ENCODE assay signal across 1 cellular context in genomic region chr7:100101016-100101862, GRCh38.
TF ChIP-seq lines count a peak whose summit lies in the region.

A gene with protein sequence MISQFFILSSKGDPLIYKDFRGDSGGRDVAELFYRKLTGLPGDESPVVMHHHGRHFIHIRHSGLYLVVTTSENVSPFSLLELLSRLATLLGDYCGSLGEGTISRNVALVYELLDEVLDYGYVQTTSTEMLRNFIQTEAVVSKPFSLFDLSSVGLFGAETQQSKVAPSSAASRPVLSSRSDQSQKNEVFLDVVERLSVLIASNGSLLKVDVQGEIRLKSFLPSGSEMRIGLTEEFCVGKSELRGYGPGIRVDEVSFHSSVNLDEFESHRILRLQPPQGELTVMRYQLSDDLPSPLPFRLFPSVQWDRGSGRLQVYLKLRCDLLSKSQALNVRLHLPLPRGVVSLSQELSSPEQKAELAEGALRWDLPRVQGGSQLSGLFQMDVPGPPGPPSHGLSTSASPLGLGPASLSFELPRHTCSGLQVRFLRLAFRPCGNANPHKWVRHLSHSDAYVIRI (plus strand): TSS chr7:100101643. CDS start chr7:100101715, 72 bp downstream.
Gene MCM7 (minus strand): TSS chr7:100101397. CDS start chr7:100101294, 103 bp downstream.

TF ChIP-seq in HEK293, 187 proteins besides CTCF, POLR2A, EP300 and RAD21 (continued from another document and continues in another):
- TF ChIP-seq INSM2 (tag by site-specific recombination; IDR thresholded peaks at IDR 0.05) (peak; percentile 45; the same call in 1 of the 2 replicates), KLF17 (tag by site-specific recombination; IDR thresholded peaks at IDR 0.05) (0 out of 2 replicates have a peak, but pooled peaks have one; percentile 57), SP3 (tag by site-specific recombination; IDR thresholded peaks at IDR 0.05) (peak; percentile 62), WT1 (tag by site-specific recombination; IDR thresholded peaks at IDR 0.05) (peak; percentile 59; the same call in 1 of the 2 replicates), ZNF202 (tag by site-specific recombination; IDR thresholded peaks at IDR 0.05; ENCODE audit: borderline replicate concordance) (no peak), SCRT1 (tag by site-specific recombination; IDR thresholded peaks at IDR 0.05; ENCODE audit: borderline replicate concordance) (peak; percentile 98), FEZF1 (tag by site-specific recombination; IDR thresholded peaks at IDR 0.05) (peak; percentile 14; the same call in 1 of the 2 replicates), KLF1 (tag by site-specific recombination; IDR thresholded peaks at IDR 0.05) (peak; percentile 7; the same call in 1 of the 2 replicates), REPIN1 (tag by site-specific recombination; IDR thresholded peaks at IDR 0.05; ENCODE audit: low read depth) (0 out of 2 replicates have a peak, but pooled peaks have one; percentile 18), GLIS1 (tag by site-specific recombination; IDR thresholded peaks at IDR 0.05) (no peak), RBAK (tag by site-specific recombination; IDR thresholded peaks at IDR 0.05) (no peak), ZNF221 (tag by site-specific recombination; IDR thresholded peaks at IDR 0.05; ENCODE audit: borderline replicate concordance) (no peak), ZBTB7A (tag by site-specific recombination; IDR thresholded peaks at IDR 0.05; ENCODE audit: low read depth) (peak; percentile 49; the same call in 1 of the 2 replicates), ZNF639 (tag by site-specific recombination; IDR thresholded peaks at IDR 0.05) (0 out of 2 replicates have a peak, but pooled peaks have one; percentile 46), ZNF10 (tag by site-specific recombination; IDR thresholded peaks at IDR 0.05) (peak; percentile 7; the same call in 1 of the 2 replicates), ZIC2 (tag by site-specific recombination; IDR thresholded peaks at IDR 0.05) (0 out of 2 replicates have a peak, but pooled peaks have one; percentile 7), ZNF174 (tag by site-specific recombination; IDR thresholded peaks at IDR 0.05) (no peak), GLIS2 (tag by site-specific recombination; IDR thresholded peaks at IDR 0.05) (peak; percentile 55), MYNN (tag by site-specific recombination; IDR thresholded peaks at IDR 0.05; ENCODE audit: borderline replicate concordance) (no peak), ZNF530 (tag by site-specific recombination; IDR thresholded peaks at IDR 0.05; ENCODE audit: low read depth) (no peak), ZNF394 (tag by site-specific recombination; IDR thresholded peaks at IDR 0.05; ENCODE audit: borderline replicate concordance) (peak; percentile 50; the same call in 1 of the 2 replicates), BCL11A (tag by site-specific recombination; IDR thresholded peaks at IDR 0.05; ENCODE audit: low read depth) (peak; percentile 88; the same call in 1 of the 2 replicates), KLF7 (tag by site-specific recombination; IDR thresholded peaks at IDR 0.05; ENCODE audit: borderline replicate concordance) (peak; percentile 23; the same call in 1 of the 2 replicates), ZEB2 (tag by site-specific recombination; IDR thresholded peaks at IDR 0.05) (peak; percentile 67), SP2 (tag by site-specific recombination; IDR thresholded peaks at IDR 0.05) (peak; percentile 98), ZNF600 (tag by site-specific recombination; IDR thresholded peaks at IDR 0.05) (no peak), TRIM28 (IDR thresholded peaks at IDR 0.05; ENCODE audit: borderline replicate concordance, low read length) (no peak), KLF8 (tag by site-specific recombination; IDR thresholded peaks at IDR 0.05) (peak; percentile 83), GLI2 (tag by site-specific recombination; IDR thresholded peaks at IDR 0.05; ENCODE audit: borderline replicate concordance, low read depth) (no peak), ZNF521 (tag by site-specific recombination; IDR thresholded peaks at IDR 0.05) (no peak), ZNF76 (tag by site-specific recombination; IDR thresholded peaks at IDR 0.05; ENCODE audit: borderline replicate concordance, low read depth) (peak; percentile 73), ZNF2 (tag by site-specific recombination; IDR thresholded peaks at IDR 0.05) (peak; percentile 14; the same call in 1 of the 2 replicates), ZNF768 (tag by site-specific recombination; IDR thresholded peaks at IDR 0.05) (no peak), ZFP37 (tag by site-specific recombination; IDR thresholded peaks at IDR 0.05) (peak; percentile 87; the same call in 1 of the 2 replicates), ZNF214 (tag by site-specific recombination; IDR thresholded peaks at IDR 0.05; ENCODE audit: borderline replicate concordance) (no peak), ZNF292 (tag by site-specific recombination; IDR thresholded peaks at IDR 0.05; ENCODE audit: borderline replicate concordance, low read depth) (no peak)
- TF ChIP-seq, protein P1, sequence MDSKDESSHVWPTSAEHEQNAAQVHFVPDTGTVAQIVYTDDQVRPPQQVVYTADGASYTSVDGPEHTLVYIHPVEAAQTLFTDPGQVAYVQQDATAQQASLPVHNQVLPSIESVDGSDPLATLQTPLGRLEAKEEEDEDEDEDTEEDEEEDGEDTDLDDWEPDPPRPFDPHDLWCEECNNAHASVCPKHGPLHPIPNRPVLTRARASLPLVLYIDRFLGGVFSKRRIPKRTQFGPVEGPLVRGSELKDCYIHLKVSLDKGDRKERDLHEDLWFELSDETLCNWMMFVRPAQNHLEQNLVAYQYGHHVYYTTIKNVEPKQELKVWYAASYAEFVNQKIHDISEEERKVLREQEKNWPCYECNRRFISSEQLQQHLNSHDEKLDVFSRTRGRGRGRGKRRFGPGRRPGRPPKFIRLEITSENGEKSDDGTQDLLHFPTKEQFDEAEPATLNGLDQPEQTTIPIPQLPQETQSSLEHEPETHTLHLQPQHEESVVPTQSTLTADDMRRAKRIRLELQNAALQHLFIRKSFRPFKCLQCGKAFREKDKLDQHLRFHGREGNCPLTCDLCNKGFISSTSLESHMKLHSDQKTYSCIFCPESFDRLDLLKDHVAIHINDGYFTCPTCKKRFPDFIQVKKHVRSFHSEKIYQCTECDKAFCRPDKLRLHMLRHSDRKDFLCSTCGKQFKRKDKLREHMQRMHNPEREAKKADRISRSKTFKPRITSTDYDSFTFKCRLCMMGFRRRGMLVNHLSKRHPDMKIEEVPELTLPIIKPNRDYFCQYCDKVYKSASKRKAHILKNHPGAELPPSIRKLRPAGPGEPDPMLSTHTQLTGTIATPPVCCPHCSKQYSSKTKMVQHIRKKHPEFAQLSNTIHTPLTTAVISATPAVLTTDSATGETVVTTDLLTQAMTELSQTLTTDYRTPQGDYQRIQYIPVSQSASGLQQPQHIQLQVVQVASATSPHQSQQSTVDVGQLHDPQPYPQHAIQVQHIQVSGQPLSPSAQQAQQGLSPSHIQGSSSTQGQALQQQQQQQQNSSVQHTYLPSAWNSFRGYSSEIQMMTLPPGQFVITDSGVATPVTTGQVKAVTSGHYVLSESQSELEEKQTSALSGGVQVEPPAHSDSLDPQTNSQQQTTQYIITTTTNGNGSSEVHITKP (tag by site-specific recombination; IDR thresholded peaks at IDR 0.05) = no peak
- TF ChIP-seq, protein P2, sequence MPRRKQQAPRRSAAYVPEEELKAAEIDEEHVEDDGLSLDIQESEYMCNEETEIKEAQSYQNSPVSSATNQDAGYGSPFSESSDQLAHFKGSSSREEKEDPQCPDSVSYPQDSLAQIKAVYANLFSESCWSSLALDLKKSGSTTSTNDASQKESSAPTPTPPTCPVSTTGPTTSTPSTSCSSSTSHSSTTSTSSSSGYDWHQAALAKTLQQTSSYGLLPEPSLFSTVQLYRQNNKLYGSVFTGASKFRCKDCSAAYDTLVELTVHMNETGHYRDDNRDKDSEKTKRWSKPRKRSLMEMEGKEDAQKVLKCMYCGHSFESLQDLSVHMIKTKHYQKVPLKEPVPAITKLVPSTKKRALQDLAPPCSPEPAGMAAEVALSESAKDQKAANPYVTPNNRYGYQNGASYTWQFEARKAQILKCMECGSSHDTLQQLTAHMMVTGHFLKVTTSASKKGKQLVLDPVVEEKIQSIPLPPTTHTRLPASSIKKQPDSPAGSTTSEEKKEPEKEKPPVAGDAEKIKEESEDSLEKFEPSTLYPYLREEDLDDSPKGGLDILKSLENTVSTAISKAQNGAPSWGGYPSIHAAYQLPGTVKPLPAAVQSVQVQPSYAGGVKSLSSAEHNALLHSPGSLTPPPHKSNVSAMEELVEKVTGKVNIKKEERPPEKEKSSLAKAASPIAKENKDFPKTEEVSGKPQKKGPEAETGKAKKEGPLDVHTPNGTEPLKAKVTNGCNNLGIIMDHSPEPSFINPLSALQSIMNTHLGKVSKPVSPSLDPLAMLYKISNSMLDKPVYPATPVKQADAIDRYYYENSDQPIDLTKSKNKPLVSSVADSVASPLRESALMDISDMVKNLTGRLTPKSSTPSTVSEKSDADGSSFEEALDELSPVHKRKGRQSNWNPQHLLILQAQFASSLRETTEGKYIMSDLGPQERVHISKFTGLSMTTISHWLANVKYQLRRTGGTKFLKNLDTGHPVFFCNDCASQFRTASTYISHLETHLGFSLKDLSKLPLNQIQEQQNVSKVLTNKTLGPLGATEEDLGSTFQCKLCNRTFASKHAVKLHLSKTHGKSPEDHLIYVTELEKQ (tag by site-specific recombination; IDR thresholded peaks at IDR 0.05; ENCODE audit: borderline replicate concordance) = peak; percentile 96; the same call in 1 of the 2 replicates
- TF ChIP-seq, protein P3, sequence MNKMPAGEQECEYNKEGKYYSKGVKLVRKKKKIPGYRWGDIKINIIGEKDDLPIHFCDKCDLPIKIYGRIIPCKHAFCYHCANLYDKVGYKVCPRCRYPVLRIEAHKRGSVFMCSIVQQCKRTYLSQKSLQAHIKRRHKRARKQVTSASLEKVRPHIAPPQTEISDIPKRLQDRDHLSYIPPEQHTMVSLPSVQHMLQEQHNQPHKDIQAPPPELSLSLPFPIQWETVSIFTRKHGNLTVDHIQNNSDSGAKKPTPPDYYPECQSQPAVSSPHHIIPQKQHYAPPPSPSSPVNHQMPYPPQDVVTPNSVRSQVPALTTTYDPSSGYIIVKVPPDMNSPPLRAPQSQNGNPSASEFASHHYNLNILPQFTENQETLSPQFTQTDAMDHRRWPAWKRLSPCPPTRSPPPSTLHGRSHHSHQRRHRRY (tag by site-specific recombination; IDR thresholded peaks at IDR 0.05) = peak; percentile 72; the same call in 1 of the 2 replicates
- TF ChIP-seq, protein P4, sequence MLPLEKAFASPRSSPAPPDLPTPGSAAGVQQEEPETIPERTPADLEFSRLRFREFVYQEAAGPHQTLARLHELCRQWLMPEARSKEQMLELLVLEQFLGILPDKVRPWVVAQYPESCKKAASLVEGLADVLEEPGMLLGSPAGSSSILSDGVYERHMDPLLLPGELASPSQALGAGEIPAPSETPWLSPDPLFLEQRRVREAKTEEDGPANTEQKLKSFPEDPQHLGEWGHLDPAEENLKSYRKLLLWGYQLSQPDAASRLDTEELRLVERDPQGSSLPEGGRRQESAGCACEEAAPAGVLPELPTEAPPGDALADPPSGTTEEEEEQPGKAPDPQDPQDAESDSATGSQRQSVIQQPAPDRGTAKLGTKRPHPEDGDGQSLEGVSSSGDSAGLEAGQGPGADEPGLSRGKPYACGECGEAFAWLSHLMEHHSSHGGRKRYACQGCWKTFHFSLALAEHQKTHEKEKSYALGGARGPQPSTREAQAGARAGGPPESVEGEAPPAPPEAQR (tag by site-specific recombination; IDR thresholded peaks at IDR 0.05) = 0 out of 2 replicates have a peak, but pooled peaks have one; percentile 30
- TF ChIP-seq, protein P5, sequence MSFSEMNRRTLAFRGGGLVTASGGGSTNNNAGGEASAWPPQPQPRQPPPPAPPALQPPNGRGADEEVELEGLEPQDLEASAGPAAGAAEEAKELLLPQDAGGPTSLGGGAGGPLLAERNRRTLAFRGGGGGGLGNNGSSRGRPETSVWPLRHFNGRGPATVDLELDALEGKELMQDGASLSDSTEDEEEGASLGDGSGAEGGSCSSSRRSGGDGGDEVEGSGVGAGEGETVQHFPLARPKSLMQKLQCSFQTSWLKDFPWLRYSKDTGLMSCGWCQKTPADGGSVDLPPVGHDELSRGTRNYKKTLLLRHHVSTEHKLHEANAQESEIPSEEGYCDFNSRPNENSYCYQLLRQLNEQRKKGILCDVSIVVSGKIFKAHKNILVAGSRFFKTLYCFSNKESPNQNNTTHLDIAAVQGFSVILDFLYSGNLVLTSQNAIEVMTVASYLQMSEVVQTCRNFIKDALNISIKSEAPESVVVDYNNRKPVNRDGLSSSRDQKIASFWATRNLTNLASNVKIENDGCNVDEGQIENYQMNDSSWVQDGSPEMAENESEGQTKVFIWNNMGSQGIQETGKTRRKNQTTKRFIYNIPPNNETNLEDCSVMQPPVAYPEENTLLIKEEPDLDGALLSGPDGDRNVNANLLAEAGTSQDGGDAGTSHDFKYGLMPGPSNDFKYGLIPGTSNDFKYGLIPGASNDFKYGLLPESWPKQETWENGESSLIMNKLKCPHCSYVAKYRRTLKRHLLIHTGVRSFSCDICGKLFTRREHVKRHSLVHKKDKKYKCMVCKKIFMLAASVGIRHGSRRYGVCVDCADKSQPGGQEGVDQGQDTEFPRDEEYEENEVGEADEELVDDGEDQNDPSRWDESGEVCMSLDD (tag by site-specific recombination; IDR thresholded peaks at IDR 0.05) = peak; percentile 88
